In the genomic region with DNA sequence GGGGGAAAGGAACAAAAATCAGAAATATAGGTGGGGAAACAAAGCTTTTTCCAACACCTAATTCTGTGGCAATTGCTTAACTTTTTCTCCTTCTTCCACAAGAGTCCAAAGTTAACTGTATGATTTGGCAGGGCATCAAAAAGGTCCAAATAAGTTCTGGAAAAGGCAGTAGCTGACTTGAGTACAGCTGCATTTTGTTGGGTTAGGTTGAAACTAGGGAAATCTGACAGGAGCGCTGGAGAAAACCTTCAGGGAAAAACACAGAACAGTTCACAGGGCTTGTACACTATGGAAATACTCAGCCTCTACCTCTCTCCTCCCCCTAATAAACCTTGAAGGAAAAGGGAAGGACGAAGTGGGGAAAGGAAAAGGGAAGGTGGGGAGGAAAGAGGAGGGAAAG, we compare ENCODE assay signal across 1 cellular context.
TF ChIP-seq lines count a peak whose summit lies in the region.

No MANE protein-coding gene starts in this region.

TF ChIP-seq in HEK293, 187 proteins besides CTCF, POLR2A, EP300 and RAD21:
- TF ChIP-seq ZNF830 (tag by site-specific recombination; IDR thresholded peaks at IDR 0.05; ENCODE audit: low read depth) (no peak), PRDM1 (tag by site-specific recombination; IDR thresholded peaks at IDR 0.05) (0 out of 2 replicates have a peak, but pooled peaks have one; percentile 18)
